In the genomic region with DNA sequence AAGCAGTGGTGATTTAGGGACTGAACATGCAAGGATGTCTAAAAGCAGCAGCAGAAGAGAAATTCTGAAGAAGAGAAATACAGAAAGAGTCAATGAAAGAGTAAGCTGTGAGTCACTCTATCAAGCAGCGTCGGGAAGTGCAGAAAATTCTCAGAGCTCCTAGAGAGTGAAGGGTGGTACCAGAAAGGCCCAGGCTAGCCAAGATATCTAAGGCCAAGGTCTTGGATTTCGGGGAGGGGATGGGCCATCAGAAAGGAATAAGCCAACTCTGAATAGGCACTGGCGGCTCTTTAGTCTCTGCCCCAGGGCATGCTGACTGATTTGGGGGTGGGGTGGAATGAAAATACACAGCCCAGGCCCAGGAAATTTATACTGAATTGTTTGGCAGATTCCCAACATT, we compare ENCODE assay signal across 1 cellular context.
TF ChIP-seq lines count a peak whose summit lies in the region.

No MANE protein-coding gene starts in this region.

TF ChIP-seq in SK-N-SH treated with all-trans-retinoic acid at 6 μM for 48 hours, 23 proteins besides CTCF, POLR2A, EP300 and RAD21 (continued from another document):
- TF ChIP-seq, protein P1, sequence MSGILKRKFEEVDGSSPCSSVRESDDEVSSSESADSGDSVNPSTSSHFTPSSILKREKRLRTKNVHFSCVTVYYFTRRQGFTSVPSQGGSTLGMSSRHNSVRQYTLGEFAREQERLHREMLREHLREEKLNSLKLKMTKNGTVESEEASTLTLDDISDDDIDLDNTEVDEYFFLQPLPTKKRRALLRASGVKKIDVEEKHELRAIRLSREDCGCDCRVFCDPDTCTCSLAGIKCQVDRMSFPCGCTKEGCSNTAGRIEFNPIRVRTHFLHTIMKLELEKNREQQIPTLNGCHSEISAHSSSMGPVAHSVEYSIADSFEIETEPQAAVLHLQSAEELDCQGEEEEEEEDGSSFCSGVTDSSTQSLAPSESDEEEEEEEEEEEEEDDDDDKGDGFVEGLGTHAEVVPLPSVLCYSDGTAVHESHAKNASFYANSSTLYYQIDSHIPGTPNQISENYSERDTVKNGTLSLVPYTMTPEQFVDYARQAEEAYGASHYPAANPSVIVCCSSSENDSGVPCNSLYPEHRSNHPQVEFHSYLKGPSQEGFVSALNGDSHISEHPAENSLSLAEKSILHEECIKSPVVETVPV (CRISPR knock-in tag; IDR thresholded peaks at IDR 0.05) = no peak
- TF ChIP-seq ZFP3 (CRISPR knock-in tag; IDR thresholded peaks at IDR 0.05) (no peak), GLIS3 (CRISPR knock-in tag; IDR thresholded peaks at IDR 0.05) (no peak), ZC3H10 (CRISPR knock-in tag; IDR thresholded peaks at IDR 0.05) (no peak), ARNTL (CRISPR knock-in tag; IDR thresholded peaks at IDR 0.05; ENCODE audit: borderline replicate concordance, low read depth) (no peak), ZNF565 (CRISPR knock-in tag; conservative IDR thresholded peaks at IDR 0.05; ENCODE audit: low read depth) (no peak), SNAI2 (CRISPR knock-in tag; IDR thresholded peaks at IDR 0.05) (no peak), ZNF8 (CRISPR knock-in tag; IDR thresholded peaks at IDR 0.05) (no peak), ESRRG (CRISPR knock-in tag; IDR thresholded peaks at IDR 0.05) (no peak), PPARA (CRISPR knock-in tag; IDR thresholded peaks at IDR 0.05; ENCODE audit: borderline replicate concordance) (no peak)
- TF ChIP-seq, protein P2, sequence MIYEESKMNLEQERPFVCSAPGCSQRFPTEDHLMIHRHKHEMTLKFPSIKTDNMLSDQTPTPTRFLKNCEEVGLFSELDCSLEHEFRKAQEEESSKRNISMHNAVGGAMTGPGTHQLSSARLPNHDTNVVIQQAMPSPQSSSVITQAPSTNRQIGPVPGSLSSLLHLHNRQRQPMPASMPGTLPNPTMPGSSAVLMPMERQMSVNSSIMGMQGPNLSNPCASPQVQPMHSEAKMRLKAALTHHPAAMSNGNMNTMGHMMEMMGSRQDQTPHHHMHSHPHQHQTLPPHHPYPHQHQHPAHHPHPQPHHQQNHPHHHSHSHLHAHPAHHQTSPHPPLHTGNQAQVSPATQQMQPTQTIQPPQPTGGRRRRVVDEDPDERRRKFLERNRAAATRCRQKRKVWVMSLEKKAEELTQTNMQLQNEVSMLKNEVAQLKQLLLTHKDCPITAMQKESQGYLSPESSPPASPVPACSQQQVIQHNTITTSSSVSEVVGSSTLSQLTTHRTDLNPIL (CRISPR knock-in tag; IDR thresholded peaks at IDR 0.05; ENCODE audit: low read depth) = no peak
- TF ChIP-seq, protein P3, sequence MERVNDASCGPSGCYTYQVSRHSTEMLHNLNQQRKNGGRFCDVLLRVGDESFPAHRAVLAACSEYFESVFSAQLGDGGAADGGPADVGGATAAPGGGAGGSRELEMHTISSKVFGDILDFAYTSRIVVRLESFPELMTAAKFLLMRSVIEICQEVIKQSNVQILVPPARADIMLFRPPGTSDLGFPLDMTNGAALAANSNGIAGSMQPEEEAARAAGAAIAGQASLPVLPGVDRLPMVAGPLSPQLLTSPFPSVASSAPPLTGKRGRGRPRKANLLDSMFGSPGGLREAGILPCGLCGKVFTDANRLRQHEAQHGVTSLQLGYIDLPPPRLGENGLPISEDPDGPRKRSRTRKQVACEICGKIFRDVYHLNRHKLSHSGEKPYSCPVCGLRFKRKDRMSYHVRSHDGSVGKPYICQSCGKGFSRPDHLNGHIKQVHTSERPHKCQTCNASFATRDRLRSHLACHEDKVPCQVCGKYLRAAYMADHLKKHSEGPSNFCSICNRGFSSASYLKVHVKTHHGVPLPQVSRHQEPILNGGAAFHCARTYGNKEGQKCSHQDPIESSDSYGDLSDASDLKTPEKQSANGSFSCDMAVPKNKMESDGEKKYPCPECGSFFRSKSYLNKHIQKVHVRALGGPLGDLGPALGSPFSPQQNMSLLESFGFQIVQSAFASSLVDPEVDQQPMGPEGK (CRISPR knock-in tag; IDR thresholded peaks at IDR 0.05; ENCODE audit: borderline replicate concordance) = no peak
